In genomic region chr11:9839550-9839949, GRCh38 we compare ENCODE assay signal across 12 cellular contexts.
A peak's percentile ranks its signal among the peaks of the same experiment; 100 is the strongest.
DNase-seq lines count a peak whose midpoint lies in the region; ATAC-seq lines count a peak whose summit lies in the region.
"Had no signal": no experiment of that assay in that cellular context is flagged by ENCODE, and none has a peak within 500 bp of the region (broad histone marks: within the 10 kb centered on the region; RNA-seq: fewer than 3 reads in every experiment).

No MANE protein-coding gene starts in this region.

- H3K27ac Mint-ChIP-seq in activated CD4-positive, alpha-beta T cell treated with anti-CD3 and anti-CD28 coated beads, Interleukin-2, amount 10 ng/mL, durations not matched to agents 24 days and 14 days: peak overlapping the region; percentile 63
- H3K27ac Mint-ChIP-seq in T-helper 2 cell treated with Interferon-gamma antibody and Interleukin-4, amounts not matched to agents 5 μg/mL and 100 μg/mL, for 36 hours: no peak overlapping the region

- no peak for DNase-seq in activated CD4-positive, alpha-beta T cell treated with anti-CD3 and anti-CD28 coated beads, Interleukin-2, amount 10 ng/mL, durations not matched to agents 24 days and 14 days
- DNase-seq in activated CD4-positive, alpha-beta T cell treated with anti-CD3 and anti-CD28 coated beads for 48 hours: no peak
- no peak for DNase-seq in T-helper 2 cell treated with Interferon-gamma antibody and Interleukin-4, amounts not matched to agents 5 μg/mL and 100 μg/mL, for 36 hours (ENCODE audit: low spot score)
- no peak for DNase-seq in trophoblast cell
- no peak for DNase-seq in NCI-H510A treated with DMSO at 0.1 percent for 48 hours (lab: John Stamatoyannopoulos, UW)
- DNase-seq in NK-92 (lab: John Stamatoyannopoulos, UW; ENCODE audit: unreplicated experiment): no peak
- DNase-seq: activated effector memory CD4-positive, alpha-beta T cell treated with Interleukin-2 at 50 U/mL for 16 hours had no signal

- H3K36me3 Mint-ChIP-seq in activated CD4-positive, alpha-beta T cell treated with anti-CD3 and anti-CD28 coated beads, Interleukin-2, amount 10 ng/mL, durations not matched to agents 24 days and 14 days (ENCODE audit: low read depth): peaks cover 20% of the 10 kb centered on the region
- H3K36me3 Mint-ChIP-seq in T-helper 2 cell treated with Interferon-gamma antibody and Interleukin-4, amounts not matched to agents 5 μg/mL and 100 μg/mL, for 36 hours (ENCODE audit: low read depth): peaks cover 21% of the 10 kb centered on the region

- H3K27me3 Mint-ChIP-seq in activated CD4-positive, alpha-beta T cell treated with anti-CD3 and anti-CD28 coated beads, Interleukin-2, amount 10 ng/mL, durations not matched to agents 24 days and 14 days: no peaks in the 10 kb centered on the region
- H3K27me3 Mint-ChIP-seq in T-helper 2 cell treated with Interferon-gamma antibody and Interleukin-4, amounts not matched to agents 5 μg/mL and 100 μg/mL, for 36 hours (ENCODE audit: low read depth): no peaks in the 10 kb centered on the region

- H2AK5ac ChIP-seq in trophoblast cell (ENCODE audit: low read length): no peak overlapping the region

- H3K4ac ChIP-seq in trophoblast cell (ENCODE audit: low read depth, low read length): no peak overlapping the region

- H3K4me1 ChIP-seq in trophoblast cell (ENCODE audit: control insufficient read depth in 1 of 2, insufficient read depth in 2 of 2, low read length in 2 of 2): peaks cover 0 to 6% of the 10 kb centered on the region in 2 experiments

- peak overlapping the region; percentile 37 for H3K4me3 Mint-ChIP-seq in activated CD4-positive, alpha-beta T cell treated with anti-CD3 and anti-CD28 coated beads, Interleukin-2, amount 10 ng/mL, durations not matched to agents 24 days and 14 days
- H3K4me3 Mint-ChIP-seq in T-helper 2 cell treated with Interferon-gamma antibody and Interleukin-4, amounts not matched to agents 5 μg/mL and 100 μg/mL, for 36 hours: peak overlapping the region; percentile 18

- H3K14ac ChIP-seq in trophoblast cell (ENCODE audit: low read length): no peak overlapping the region

- H3K27ac ChIP-seq in trophoblast cell (ENCODE audit: low read depth, low read length): peak overlapping the region; percentile 49
- H3K27ac ChIP-seq: coronary artery, thoracic aorta had no signal

- no peaks in the 10 kb centered on the region for H3K79me2 ChIP-seq in trophoblast cell (ENCODE audit: control insufficient read depth, insufficient read depth, low read length, poor library complexity)

- no peak overlapping the region for H3K23ac ChIP-seq in trophoblast cell (ENCODE audit: low read length)

- ATAC-seq in HG02973 (IDR thresholded peaks at IDR 0.05; ENCODE audit: unreplicated experiment): peak; percentile 17
- ATAC-seq in GM21737 (IDR thresholded peaks at IDR 0.05; ENCODE audit: unreplicated experiment): no peak
- ATAC-seq: right cardiac atrium had no signal

- H4K8ac ChIP-seq in trophoblast cell (ENCODE audit: low read depth, low read length): no peak overlapping the region

- intact Hi-C loops in activated CD4-positive, alpha-beta T cell treated with anti-CD3 and anti-CD28 coated beads, Interleukin-2, amount 10 ng/mL, durations not matched to agents 24 days and 14 days (cut with micrococcal nuclease): no loop called here

- H3K27me3 ChIP-seq in trophoblast cell (ENCODE audit: insufficient read depth, low read length): no peaks in the 10 kb centered on the region

- peaks cover 0 to 2% of the 10 kb centered on the region in 2 experiments for H3K36me3 ChIP-seq in trophoblast cell (ENCODE audit: control insufficient read depth in 1 of 2, insufficient read depth in 2 of 2, low read length in 2 of 2)

- peak overlapping the region; percentile 3 for H2BK5ac ChIP-seq in trophoblast cell (ENCODE audit: low read depth, low read length, poor library complexity)

- H2AFZ ChIP-seq in trophoblast cell (ENCODE audit: insufficient read depth, low read length, poor library complexity): no peak overlapping the region

- H3K79me1 ChIP-seq in trophoblast cell (ENCODE audit: low read length): no peaks in the 10 kb centered on the region

- no CpG with 5 or more reads among the region's 4 CpGs for WGBS in trophoblast cell (ENCODE audit: extremely low coverage, insufficient coverage, insufficient read length)

- H3K18ac ChIP-seq in trophoblast cell (ENCODE audit: low read length): no peak overlapping the region

- H3K4me2 ChIP-seq in trophoblast cell (ENCODE audit: low read length): no peak overlapping the region

- H4K12ac ChIP-seq in trophoblast cell (ENCODE audit: low read depth, low read length): no peak overlapping the region

- no peak overlapping the region for H3K4me3 ChIP-seq in trophoblast cell (ENCODE audit: low read depth, low read length)
- H3K4me3 ChIP-seq: coronary artery, thoracic aorta had no signal

- H4K91ac ChIP-seq in trophoblast cell (ENCODE audit: low read depth, low read length): peak overlapping the region; percentile 36

- H3K9ac ChIP-seq in trophoblast cell (ENCODE audit: low read length): no peak overlapping the region

- H3K9me3 Mint-ChIP-seq in activated CD4-positive, alpha-beta T cell treated with anti-CD3 and anti-CD28 coated beads, Interleukin-2, amount 10 ng/mL, durations not matched to agents 24 days and 14 days: peaks cover 12% of the 10 kb centered on the region
- H3K9me3 Mint-ChIP-seq in T-helper 2 cell treated with Interferon-gamma antibody and Interleukin-4, amounts not matched to agents 5 μg/mL and 100 μg/mL, for 36 hours: no peaks in the 10 kb centered on the region

- no peaks in the 10 kb centered on the region for H3K9me3 ChIP-seq in trophoblast cell (ENCODE audit: insufficient read depth, low read depth, low read length)
- H3K9me3 ChIP-seq: thoracic aorta had no signal

- no peak overlapping the region for H2BK12ac ChIP-seq in trophoblast cell (ENCODE audit: low read length)

- H2BK120ac ChIP-seq in trophoblast cell (ENCODE audit: insufficient read depth, low read length, poor library complexity): peak overlapping the region; percentile 44

- peaks cover 33% of the 10 kb centered on the region for H3K4me1 Mint-ChIP-seq in activated CD4-positive, alpha-beta T cell treated with anti-CD3 and anti-CD28 coated beads, Interleukin-2, amount 10 ng/mL, durations not matched to agents 24 days and 14 days
- H3K4me1 Mint-ChIP-seq in T-helper 2 cell treated with Interferon-gamma antibody and Interleukin-4, amounts not matched to agents 5 μg/mL and 100 μg/mL, for 36 hours (ENCODE audit: low read depth): peaks cover 40% of the 10 kb centered on the region
